ENCODE assay signal across 28 cellular contexts in the genomic region with DNA sequence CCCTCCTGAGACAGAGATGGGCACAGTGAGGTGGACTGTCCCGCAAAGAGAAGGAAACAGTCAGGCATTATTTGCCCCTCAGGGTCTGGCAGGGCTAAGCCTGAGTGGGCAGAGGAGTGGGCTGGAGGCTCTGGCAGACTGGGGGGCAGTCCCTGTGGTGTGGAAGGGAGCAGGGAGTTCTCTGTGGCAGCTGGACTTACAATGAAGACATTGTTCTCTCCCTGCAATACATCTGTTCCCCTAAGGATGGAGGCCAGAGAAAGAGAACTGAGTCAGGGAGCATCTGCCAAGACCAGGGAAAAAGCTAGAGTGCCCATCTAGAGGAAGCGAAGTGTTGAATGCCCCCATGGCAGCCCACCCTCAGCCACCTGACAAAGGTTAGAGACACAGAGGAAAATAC.
DNase-seq lines count a peak whose midpoint lies in the region.
"Had no signal": no experiment of that assay in that cellular context is flagged by ENCODE, and none has a peak within 500 bp of the region (broad histone marks: within the 10 kb centered on the region; RNA-seq: fewer than 3 reads in every experiment).

No MANE protein-coding gene starts in this region.

- H3K9ac ChIP-seq in BLaER1 treated with 17β-estradiol and CSF1 and Interleukin-3, amounts not matched to agents 10 nM and 100 nM: no peak overlapping the region

- H4K20me1 ChIP-seq in BLaER1 treated with 17β-estradiol and CSF1 and Interleukin-3, amounts not matched to agents 10 nM and 100 nM: no peaks in the 10 kb centered on the region

- intact Hi-C loops in posterior cingulate gyrus (cut with DNase I): no loop called here

- H3K4me1 ChIP-seq in BLaER1 treated with 17β-estradiol and CSF1 and Interleukin-3, amounts not matched to agents 10 nM and 100 nM: peaks cover 36 to 73% (median 64%) of the 10 kb centered on the region in 10 experiments
- H3K4me1 ChIP-seq: uterus had no signal

- H3K27ac ChIP-seq in BLaER1 treated with 17β-estradiol and CSF1 and Interleukin-3, amounts not matched to agents 10 nM and 100 nM: peak overlapping the region in 4 of 11 experiments; percentile 10 to 45 (median 26); a peak in 5 of 22 replicates
- peak overlapping the region; percentile 74 for H3K27ac ChIP-seq in angular gyrus (ENCODE audit: low read depth, low read length)
- H3K27ac ChIP-seq: A549, esophagus squamous epithelium, hepatocyte, neutrophil, SJCRH30, thoracic aorta, uterus had no signal

- no peak overlapping the region for H3K4me3 ChIP-seq in BLaER1 treated with 17β-estradiol and CSF1 and Interleukin-3, amounts not matched to agents 10 nM and 100 nM
- H3K4me3 ChIP-seq: A549, esophagus squamous epithelium, hepatocyte, SJCRH30, thoracic aorta, uterus had no signal

- peaks cover 0 to 6% (median 0%) of the 10 kb centered on the region in 11 experiments; a peak in 4 of 22 replicates for H3K9me3 ChIP-seq in BLaER1 treated with 17β-estradiol and CSF1 and Interleukin-3, amounts not matched to agents 10 nM and 100 nM (replicated peaks in 1 of 11)
- H3K9me3 ChIP-seq: A549, esophagus squamous epithelium, neutrophil, SJCRH30, thoracic aorta, uterus had no signal

- H3K36me3 ChIP-seq in BLaER1 treated with 17β-estradiol and CSF1 and Interleukin-3, amounts not matched to agents 10 nM and 100 nM: no peaks in the 10 kb centered on the region
- H3K36me3 ChIP-seq: esophagus squamous epithelium, neutrophil, SJCRH30, thoracic aorta, uterus had no signal

- no peaks in the 10 kb centered on the region for H3K27me3 ChIP-seq in BLaER1 treated with 17β-estradiol and CSF1 and Interleukin-3, amounts not matched to agents 10 nM and 100 nM
- H3K27me3 ChIP-seq: foreskin keratinocyte, hepatocyte, neutrophil, uterus had no signal

- peak; percentile 60 for DNase-seq in inferior parietal cortex (ENCODE audit: extremely low spot score)
- DNase-seq in posterior cingulate gyrus: peak in 7 of 10 donors; percentile 16 to 87 (median 51)
- DNase-seq in DMS153 treated with DMSO at 0.1 percent for 48 hours (lab: John Stamatoyannopoulos, UW; ENCODE audit: unreplicated experiment): no peak
- DNase-seq in stimulated activated CD8-positive, alpha-beta memory T cell treated with anti-CD3 and anti-CD28 coated beads, Interleukin-4, amount 100 ng/mL, for 48 hours: no peak
- no peak for DNase-seq in central memory CD4-positive, alpha-beta T cell
- no peak for DNase-seq in activated T-cell treated with anti-CD3 and anti-CD28 coated beads, Interleukin-2, amount 50 U/mL, for 48 hours
- DNase-seq: activated CD4-positive, CD25-positive, alpha-beta regulatory T cell; activated T-cell treated with anti-CD3 and anti-CD28 coated beads, Interleukin-2, amount 50 U/mL, for 72 hours; AML-193; CD8-positive, alpha-beta memory T cell; cerebellar nuclear complex; DMS53; esophagus squamous epithelium; foreskin keratinocyte; H9; left colon; NCI-H1048; NCI-H1694 treated with DMSO at 0.1 percent for 48 hours; RPMI8226; stimulated activated naive CD4-positive, alpha-beta T cell treated with Interleukin-2 at 50 U/mL for 16 hours; uterus had no signal

- H3K4me2 ChIP-seq in BLaER1 treated with 17β-estradiol and CSF1 and Interleukin-3, amounts not matched to agents 10 nM and 100 nM: peak overlapping the region in 6 of 11 experiments; percentile 34 to 70 (median 48); a peak in 8 of 22 replicates
- H3K4me2 ChIP-seq: A549, hepatocyte had no signal

Comparison
In these comparisons a context has a peak if more than half of its experiments do, and no peak if none do; other contexts are left out.
1. DNase-seq: peak in inferior parietal cortex (single experiment) and posterior cingulate gyrus (7 of 10); none in DMS153 treated with DMSO at 0.1 percent for 48 hours (single experiment), stimulated activated CD8-positive, alpha-beta memory T cell treated with anti-CD3 and anti-CD28 coated beads, Interleukin-4, amount 100 ng/mL, for 48 hours (single experiment), central memory CD4-positive, alpha-beta T cell (single experiment) and activated T-cell treated with anti-CD3 and anti-CD28 coated beads, Interleukin-2, amount 50 U/mL, for 48 hours (0 of 2).